In genomic region chr5:136199408-136199807, GRCh38 we compare ENCODE assay signal across 4 cellular contexts.
TF ChIP-seq lines count a peak whose summit lies in the region.

No MANE protein-coding gene starts in this region.

TF ChIP-seq in SK-N-SH, 30 proteins besides CTCF, POLR2A, EP300 and RAD21 (continues in another document):
- TF ChIP-seq JUND (IDR thresholded peaks at IDR 0.05) (no peak), PBX3 (IDR thresholded peaks at IDR 0.05) (no peak), TCF12 (IDR thresholded peaks at IDR 0.05) (no peak), GATA2 (CRISPR knock-in tag; IDR thresholded peaks at IDR 0.05) (no peak), CHD2 (IDR thresholded peaks at IDR 0.05; ENCODE audit: low read length, partially characterized antibody) (no peak), YY1 (IDR thresholded peaks at IDR 0.05; ENCODE audit: low read depth) (no peak), NFIC (IDR thresholded peaks at IDR 0.05; ENCODE audit: borderline replicate concordance) (no peak), GABPA (IDR thresholded peaks at IDR 0.05; ENCODE audit: low read depth) (no peak)
- TF ChIP-seq, protein P1, sequence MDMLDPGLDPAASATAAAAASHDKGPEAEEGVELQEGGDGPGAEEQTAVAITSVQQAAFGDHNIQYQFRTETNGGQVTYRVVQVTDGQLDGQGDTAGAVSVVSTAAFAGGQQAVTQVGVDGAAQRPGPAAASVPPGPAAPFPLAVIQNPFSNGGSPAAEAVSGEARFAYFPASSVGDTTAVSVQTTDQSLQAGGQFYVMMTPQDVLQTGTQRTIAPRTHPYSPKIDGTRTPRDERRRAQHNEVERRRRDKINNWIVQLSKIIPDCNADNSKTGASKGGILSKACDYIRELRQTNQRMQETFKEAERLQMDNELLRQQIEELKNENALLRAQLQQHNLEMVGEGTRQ (IDR thresholded peaks at IDR 0.05; ENCODE audit: borderline replicate concordance, low read depth, low read length), result no peak

TF ChIP-seq in SK-N-SH treated with all-trans-retinoic acid at 6 μM for 48 hours, 23 proteins besides CTCF, POLR2A, EP300 and RAD21 (continues in another document):
- TF ChIP-seq ZFP30 (CRISPR knock-in tag; IDR thresholded peaks at IDR 0.05), result no peak
- no peak for TF ChIP-seq CSDC2 (CRISPR knock-in tag; IDR thresholded peaks at IDR 0.05)
- TF ChIP-seq, protein P2, sequence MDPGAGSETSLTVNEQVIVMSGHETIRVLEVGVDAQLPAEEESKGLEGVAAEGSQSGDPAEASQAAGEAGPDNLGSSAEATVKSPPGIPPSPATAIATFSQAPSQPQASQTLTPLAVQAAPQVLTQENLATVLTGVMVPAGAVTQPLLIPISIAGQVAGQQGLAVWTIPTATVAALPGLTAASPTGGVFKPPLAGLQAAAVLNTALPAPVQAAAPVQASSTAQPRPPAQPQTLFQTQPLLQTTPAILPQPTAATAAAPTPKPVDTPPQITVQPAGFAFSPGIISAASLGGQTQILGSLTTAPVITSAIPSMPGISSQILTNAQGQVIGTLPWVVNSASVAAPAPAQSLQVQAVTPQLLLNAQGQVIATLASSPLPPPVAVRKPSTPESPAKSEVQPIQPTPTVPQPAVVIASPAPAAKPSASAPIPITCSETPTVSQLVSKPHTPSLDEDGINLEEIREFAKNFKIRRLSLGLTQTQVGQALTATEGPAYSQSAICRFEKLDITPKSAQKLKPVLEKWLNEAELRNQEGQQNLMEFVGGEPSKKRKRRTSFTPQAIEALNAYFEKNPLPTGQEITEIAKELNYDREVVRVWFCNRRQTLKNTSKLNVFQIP (CRISPR knock-in tag; IDR thresholded peaks at IDR 0.05; ENCODE audit: borderline replicate concordance, low read depth), result no peak
- TF ChIP-seq, protein P3, sequence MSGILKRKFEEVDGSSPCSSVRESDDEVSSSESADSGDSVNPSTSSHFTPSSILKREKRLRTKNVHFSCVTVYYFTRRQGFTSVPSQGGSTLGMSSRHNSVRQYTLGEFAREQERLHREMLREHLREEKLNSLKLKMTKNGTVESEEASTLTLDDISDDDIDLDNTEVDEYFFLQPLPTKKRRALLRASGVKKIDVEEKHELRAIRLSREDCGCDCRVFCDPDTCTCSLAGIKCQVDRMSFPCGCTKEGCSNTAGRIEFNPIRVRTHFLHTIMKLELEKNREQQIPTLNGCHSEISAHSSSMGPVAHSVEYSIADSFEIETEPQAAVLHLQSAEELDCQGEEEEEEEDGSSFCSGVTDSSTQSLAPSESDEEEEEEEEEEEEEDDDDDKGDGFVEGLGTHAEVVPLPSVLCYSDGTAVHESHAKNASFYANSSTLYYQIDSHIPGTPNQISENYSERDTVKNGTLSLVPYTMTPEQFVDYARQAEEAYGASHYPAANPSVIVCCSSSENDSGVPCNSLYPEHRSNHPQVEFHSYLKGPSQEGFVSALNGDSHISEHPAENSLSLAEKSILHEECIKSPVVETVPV (CRISPR knock-in tag; IDR thresholded peaks at IDR 0.05), result no peak
- no peak for TF ChIP-seq ZNF70 (CRISPR knock-in tag; IDR thresholded peaks at IDR 0.05)
- no peak for TF ChIP-seq BACH2 (CRISPR knock-in tag; IDR thresholded peaks at IDR 0.05; ENCODE audit: borderline replicate concordance)
- TF ChIP-seq TSHZ2 (CRISPR knock-in tag; IDR thresholded peaks at IDR 0.05), result no peak

TF ChIP-seq in HEK293, 187 proteins besides CTCF, POLR2A, EP300 and RAD21:
- no peak for TF ChIP-seq ZNF341 (tag by site-specific recombination; IDR thresholded peaks at IDR 0.05; ENCODE audit: low read depth)
- no peak for TF ChIP-seq BCL11A (tag by site-specific recombination; IDR thresholded peaks at IDR 0.05; ENCODE audit: low read depth)
- peak; percentile 51; the same call in 1 of the 2 replicates for TF ChIP-seq SCRT2 (tag by site-specific recombination; IDR thresholded peaks at IDR 0.05)
- no peak for TF ChIP-seq ZNF558 (tag by site-specific recombination; IDR thresholded peaks at IDR 0.05)

TF ChIP-seq in H1, 55 proteins besides CTCF, POLR2A, EP300 and RAD21:
- peak; percentile 35; the same call in 1 of the 2 replicates for TF ChIP-seq MAFK (IDR thresholded peaks at IDR 0.05; ENCODE audit: low read depth, low read length)
- no peak for TF ChIP-seq CHD1 (IDR thresholded peaks at IDR 0.05; ENCODE audit: low read depth, low read length)
TF ChIP-seq in H1: peak in this region for 1.
